ENCODE assay signal across 21 cellular contexts in genomic region chr3:169603661-169604060, GRCh38. TPM values are rescaled to one million over a fixed set of nuclear protein-coding genes. Genes with fewer than 3 reads are reported as not detected.
DNase-seq lines count a peak whose midpoint lies in the region; ATAC-seq and TF ChIP-seq lines count a peak whose summit lies in the region.
"Had no signal": no experiment of that assay in that cellular context is flagged by ENCODE, and none has a peak within 500 bp of the region (broad histone marks: within the 10 kb centered on the region; RNA-seq: fewer than 3 reads in every experiment).

No MANE protein-coding gene starts in this region.

- H2AFZ ChIP-seq in ACC112 (ENCODE audit: low read length, unreplicated experiment), result peak overlapping the region; percentile 23

- H3K27me3 Mint-ChIP-seq in T-helper 2 cell treated with Interferon-gamma antibody and Interleukin-4, amounts not matched to agents 5 μg/mL and 100 μg/mL, for 36 hours (ENCODE audit: low read depth), result peaks cover 2% of the 10 kb centered on the region

- no peaks in the 10 kb centered on the region for H3K9me3 Mint-ChIP-seq in T-helper 2 cell treated with Interferon-gamma antibody and Interleukin-4, amounts not matched to agents 5 μg/mL and 100 μg/mL, for 36 hours
- H3K9me3 Mint-ChIP-seq: CD14-positive monocyte had no signal

- ATAC-seq in GM18519 (IDR thresholded peaks at IDR 0.05; ENCODE audit: low FRiP score, unreplicated experiment), result peak; percentile 24
- peak; percentile 18 for ATAC-seq in HG02759 (IDR thresholded peaks at IDR 0.05; ENCODE audit: unreplicated experiment)

- H3K4me1 ChIP-seq in ACC112 (ENCODE audit: control insufficient read depth, insufficient read depth, low read length, unreplicated experiment), result peaks cover 3% of the 10 kb centered on the region
- H3K4me1 ChIP-seq: A549, BE2C had no signal

- peak; percentile 52 for DNase-seq in fibroblast of the aortic adventitia (ENCODE audit: low read depth)
- DNase-seq in NCI-H2029 (lab: John Stamatoyannopoulos, UW), result no peak
- DNase-seq in T-helper 2 cell treated with Interferon-gamma antibody and Interleukin-4, amounts not matched to agents 5 μg/mL and 100 μg/mL, for 36 hours (ENCODE audit: low spot score), result no peak
- no peak for DNase-seq in lower leg skin (ENCODE audit: low spot score in 2 of 2)
- no peak for DNase-seq in LoVo (ENCODE audit: low spot score)
- DNase-seq: BE2C; Calu3; CD4-positive, alpha-beta memory T cell; DMS53; DND-41; EL; GOT3; H7 had no signal

- H3K27ac ChIP-seq in ACC112 (ENCODE audit: low read depth, low read length), result no peak overlapping the region
- H3K27ac ChIP-seq: 22Rv1, A549, HL-60, KMS-11 had no signal

- 59 to 61% methylated on average over 2 of the region's 2 CpGs for WGBS in lower leg skin, 2 donors

- H3K79me2 ChIP-seq in ACC112 (ENCODE audit: control insufficient read depth, insufficient read depth, low read length, unreplicated experiment), result no peaks in the 10 kb centered on the region

- H3K4me3 Mint-ChIP-seq in T-helper 2 cell treated with Interferon-gamma antibody and Interleukin-4, amounts not matched to agents 5 μg/mL and 100 μg/mL, for 36 hours, result no peak overlapping the region
- H3K4me3 Mint-ChIP-seq: CD14-positive monocyte; CD4-positive, alpha-beta memory T cell had no signal

- no peaks in the 10 kb centered on the region for H3K36me3 Mint-ChIP-seq in T-helper 2 cell treated with Interferon-gamma antibody and Interleukin-4, amounts not matched to agents 5 μg/mL and 100 μg/mL, for 36 hours (ENCODE audit: low read depth)
- H3K36me3 Mint-ChIP-seq: CD14-positive monocyte; CD4-positive, alpha-beta memory T cell had no signal

- H3K27me3 ChIP-seq in ACC112 (ENCODE audit: insufficient read depth, low read length), result no peaks in the 10 kb centered on the region
- H3K27me3 ChIP-seq: BE2C had no signal

- no peak for TF ChIP-seq POLR2A in lower leg skin (IDR thresholded peaks at IDR 0.05)

- no peak for TF ChIP-seq CTCF in fibroblast of the aortic adventitia (IDR thresholded peaks at IDR 0.05; ENCODE audit: insufficient read depth, low read length)
- TF ChIP-seq CTCF in lower leg skin (IDR thresholded peaks at IDR 0.05), result no peak

- H3K27ac Mint-ChIP-seq in T-helper 2 cell treated with Interferon-gamma antibody and Interleukin-4, amounts not matched to agents 5 μg/mL and 100 μg/mL, for 36 hours, result no peak overlapping the region
- H3K27ac Mint-ChIP-seq: CD4-positive, alpha-beta memory T cell had no signal

- H3K4me1 Mint-ChIP-seq in T-helper 2 cell treated with Interferon-gamma antibody and Interleukin-4, amounts not matched to agents 5 μg/mL and 100 μg/mL, for 36 hours (ENCODE audit: low read depth), result no peaks in the 10 kb centered on the region
- H3K4me1 Mint-ChIP-seq: CD4-positive, alpha-beta memory T cell had no signal

- H3K4me3 ChIP-seq in ACC112 (ENCODE audit: low read depth, low read length) (no peak overlapping the region), fibroblast of the aortic adventitia (ENCODE audit: low read depth, low read length) (no peak overlapping the region), lower leg skin (ENCODE audit: low read depth, poor library complexity, severe bottlenecking) (no peak overlapping the region)
- H3K4me3 ChIP-seq: A549 had no signal

- intact Hi-C loops in lower leg skin (cut with DNase I; ENCODE audit: low total_unique reads), result no loop called here

- no peaks in the 10 kb centered on the region for H3K36me3 ChIP-seq in ACC112 (ENCODE audit: insufficient read depth, low read length)
- H3K36me3 ChIP-seq: BE2C had no signal

RNA-seq across cellular contexts. Expression of gene MECOM, which starts 59.9 kb away (rescaled TPM):
- total RNA-seq in fibroblast of the aortic adventitia (ENCODE audit: low replicate concordance) (10.1 and 44.3 TPM in 2 replicates), lower leg skin (1 to 10 TPM; 3.9 to 8.2 (median 5.5) TPM)
- total RNA-seq: CD4-positive, alpha-beta memory T cell had no signal
